ENCODE assay signal across 16 cellular contexts in genomic region chr3:52119826-52120225, GRCh38. TPM values are rescaled to one million over a fixed set of nuclear protein-coding genes. Genes with fewer than 3 reads are reported as not detected.
DNase-seq lines count a peak whose midpoint lies in the region; ATAC-seq and TF ChIP-seq lines count a peak whose summit lies in the region.
"Had no signal": no experiment of that assay in that cellular context is flagged by ENCODE, and none has a peak within 500 bp of the region (broad histone marks: within the 10 kb centered on the region; RNA-seq: fewer than 3 reads in every experiment).

No MANE protein-coding gene starts in this region.

- peaks cover 11 to 66% (median 44%) of the 10 kb centered on the region in 6 donors for H3K4me1 ChIP-seq in spleen

- peak overlapping the region; percentile 72 to 88 (median 84) for H3K27ac ChIP-seq in spleen
- H3K27ac ChIP-seq: 22Rv1 had no signal

- no peaks in the 10 kb centered on the region for H3K9me3 ChIP-seq in spleen
- H3K9me3 ChIP-seq: Peyer's patch had no signal

- no peak for TF ChIP-seq POLR2A in spleen (IDR thresholded peaks at IDR 0.05)

- intact Hi-C loops in dendritic cell treated with granulocyte-macrophage colony-stimulating factor and Interleukin-4, amounts not matched to agents 40 ng/mL and 50 ng/mL, for 4 days (cut with micrococcal nuclease): loop anchor here (5.0 kb wide), 1 partner anchor 33 kb away; no protein-coding TSS in a partner anchor
- intact Hi-C loops in spleen (cut with DNase I; ENCODE audit: low total_unique reads): loop anchor here (5.0 to 10.0 kb wide), 2 partner anchors 65 to 118 kb away; partner anchors contain the start of gene DUSP7

- H3K4me3 ChIP-seq in spleen: no peak overlapping the region
- H3K4me3 ChIP-seq: Peyer's patch had no signal

- peaks cover 0 to 13% (median 0%) of the 10 kb centered on the region in 6 donors for H3K36me3 ChIP-seq in spleen
- H3K36me3 ChIP-seq: Peyer's patch had no signal

- TF ChIP-seq CTCF in spleen (IDR thresholded peaks at IDR 0.05 in 8 of 11, conservative IDR thresholded peaks at IDR 0.05 in 3 of 11): no peak

- WGBS in spleen, 5 donors: 59 to 74% (median 68%) methylated on average over 6 of the region's 6 CpGs

- peaks cover 74% of the 10 kb centered on the region for H3K4me1 Mint-ChIP-seq in dendritic cell treated with granulocyte-macrophage colony-stimulating factor and Interleukin-4, amounts not matched to agents 40 ng/mL and 50 ng/mL, for 4 days (ENCODE audit: low read depth)

- peak overlapping the region; percentile 92 for H3K27ac Mint-ChIP-seq in dendritic cell treated with granulocyte-macrophage colony-stimulating factor and Interleukin-4, amounts not matched to agents 40 ng/mL and 50 ng/mL, for 4 days

- no peak overlapping the region for H3K4me3 Mint-ChIP-seq in dendritic cell treated with granulocyte-macrophage colony-stimulating factor and Interleukin-4, amounts not matched to agents 40 ng/mL and 50 ng/mL, for 4 days

- H3K9me3 Mint-ChIP-seq in dendritic cell treated with granulocyte-macrophage colony-stimulating factor and Interleukin-4, amounts not matched to agents 40 ng/mL and 50 ng/mL, for 4 days: no peaks in the 10 kb centered on the region

- H3K27me3 Mint-ChIP-seq in dendritic cell treated with granulocyte-macrophage colony-stimulating factor and Interleukin-4, amounts not matched to agents 40 ng/mL and 50 ng/mL, for 4 days: no peaks in the 10 kb centered on the region

- DNase-seq in SIG-M5 treated with dmso at 0.1 percent for 504 hours (lab: John Stamatoyannopoulos, UW; ENCODE audit: unreplicated experiment) (peak; percentile 66), SIG-M5 (lab: John Stamatoyannopoulos, UW) (no peak), NOMO-1 treated with dmso at 0.1 percent for 144 hours (lab: John Stamatoyannopoulos, UW; ENCODE audit: unreplicated experiment) (peak; percentile 6), spleen (peak; percentile 64), medulla oblongata (ENCODE audit: extremely low spot score) (no peak)
- DNase-seq: EL, HCEC 1CT, IMR-90, NCI-H1092, NCI-H1694, Peyer's patch, SHP77 treated with DMSO at 0.1 percent for 48 hours had no signal

- ATAC-seq in GM18511 (IDR thresholded peaks at IDR 0.05; ENCODE audit: unreplicated experiment) (no peak), GM18517 (IDR thresholded peaks at IDR 0.05; ENCODE audit: unreplicated experiment) (no peak)

- no peaks in the 10 kb centered on the region for H3K27me3 ChIP-seq in spleen (replicated peaks in 1 of 7)
- H3K27me3 ChIP-seq: Peyer's patch had no signal

- no peaks in the 10 kb centered on the region for H3K36me3 Mint-ChIP-seq in dendritic cell treated with granulocyte-macrophage colony-stimulating factor and Interleukin-4, amounts not matched to agents 40 ng/mL and 50 ng/mL, for 4 days (ENCODE audit: low read depth)

RNA-seq across cellular contexts. Expression of gene POC1A, which starts 34.4 kb away (rescaled TPM):
- 1 to 10 TPM; 1.6 to 4.4 (median 2.5) TPM for total RNA-seq in spleen
- polyA plus RNA-seq in spleen: 1 to 10 TPM; 2.4 to 3.2 (median 3.2) TPM

Comparison
In these comparisons a context has a peak if more than half of its experiments do, and no peak if none do; other contexts are left out.
1. DNase-seq: peak in SIG-M5 treated with dmso at 0.1 percent for 504 hours (single experiment), NOMO-1 treated with dmso at 0.1 percent for 144 hours (single experiment) and spleen (single experiment); none in SIG-M5 (single experiment) and medulla oblongata (single experiment).